In the genomic region with DNA sequence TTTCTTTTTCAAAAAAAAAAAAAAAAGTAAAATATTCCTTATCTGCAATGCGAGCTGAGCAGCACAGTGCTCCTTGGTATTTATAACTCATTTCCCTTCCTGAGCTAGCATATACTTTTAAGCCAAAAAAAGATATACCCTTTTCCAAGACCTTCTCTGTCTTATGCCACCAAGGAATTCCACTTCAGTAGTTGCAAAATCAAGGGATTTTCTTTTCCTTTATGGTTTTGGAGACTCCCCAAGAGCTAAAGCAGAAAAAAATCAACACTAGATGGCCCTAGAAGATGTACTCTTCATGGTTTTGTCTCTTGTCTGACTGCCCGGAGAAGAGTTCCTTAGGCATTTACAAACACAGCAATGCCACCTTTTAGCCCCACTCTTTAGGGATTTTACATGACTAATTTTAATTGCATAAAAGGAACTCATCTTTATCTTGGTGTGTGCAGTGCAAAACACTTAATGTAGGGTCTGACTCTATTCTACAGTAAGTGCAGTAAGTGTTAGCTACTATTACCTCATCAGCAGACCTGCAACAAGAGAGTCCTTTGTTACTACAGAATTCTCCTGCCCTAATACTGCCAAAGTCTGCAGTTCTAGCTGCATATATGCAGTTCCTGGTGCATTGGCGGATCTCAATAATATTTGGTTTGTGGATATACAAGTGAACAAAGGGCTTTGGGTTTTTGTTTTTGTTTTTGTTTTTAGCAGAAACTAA, we compare ENCODE assay signal across 12 cellular contexts.
DNase-seq lines count a peak whose midpoint lies in the region; ATAC-seq and TF ChIP-seq lines count a peak whose summit lies in the region.
"Had no signal": no experiment of that assay in that cellular context is flagged by ENCODE, and none has a peak within 500 bp of the region (broad histone marks: within the 10 kb centered on the region; RNA-seq: fewer than 3 reads in every experiment).

No MANE protein-coding gene starts in this region.

- no peak overlapping the region for H3K4me2 ChIP-seq in hepatocyte

- no peaks in the 10 kb centered on the region for H3K4me1 Mint-ChIP-seq in activated CD4-positive, alpha-beta memory T cell treated with anti-CD3 and anti-CD28 coated beads, Interleukin-2, amount 10 ng/mL, durations not matched to agents 7 days and 5 days

- H3K4me3 ChIP-seq in astrocyte of the spinal cord (ENCODE audit: low read depth, low read length) (no peak overlapping the region), hepatocyte (no peak overlapping the region), sigmoid colon (no peak overlapping the region), dorsolateral prefrontal cortex (no peak overlapping the region)
- H3K4me3 ChIP-seq: GM12878 had no signal

- H3K27ac ChIP-seq in hepatocyte = no peak overlapping the region
- H3K27ac ChIP-seq in sigmoid colon = no peak overlapping the region
- H3K27ac ChIP-seq in dorsolateral prefrontal cortex = no peak overlapping the region

- peak; percentile 55 for ATAC-seq in Right ventricle myocardium inferior
- ATAC-seq in activated CD4-positive, CD25-positive, alpha-beta regulatory T cell treated with anti-CD3 and anti-CD28 coated beads, Interleukin-2, amount 50 U/mL, for 24 hours = no peak
- ATAC-seq: GM12878 had no signal

- peaks cover 6% of the 10 kb centered on the region for H3K9me3 Mint-ChIP-seq in activated CD4-positive, alpha-beta memory T cell treated with anti-CD3 and anti-CD28 coated beads, Interleukin-2, amount 10 ng/mL, durations not matched to agents 7 days and 5 days
- H3K9me3 Mint-ChIP-seq: activated T-helper 1 cell treated with anti-CD3 and anti-CD28 coated beads, Interleukin-12 subunit alpha, Interleukin-12 subunit beta, Interleukin-2, Interleukin-4 antibody, amounts not matched to agents 30 ng/mL and 10 ng/mL and 1 ng/mL, durations not matched to agents 14 hours and 24 hours and 36 hours had no signal

- TF ChIP-seq CTCF in astrocyte of the spinal cord (IDR thresholded peaks at IDR 0.05; ENCODE audit: low read depth, low read length) (peak; percentile 20), hepatocyte (IDR thresholded peaks at IDR 0.05; ENCODE audit: poor library complexity) (peak; percentile 44), sigmoid colon (IDR thresholded peaks at IDR 0.05) (no peak), dorsolateral prefrontal cortex (IDR thresholded peaks at IDR 0.05 in 54 of 56, conservative IDR thresholded peaks at IDR 0.05 in 2 of 56; ENCODE audit: low read depth in 1 of 56, partially characterized antibody in 56 of 56) (peak in 28 of 56 donors; percentile 8 to 48 (median 28))

- no peaks in the 10 kb centered on the region for H3K36me3 Mint-ChIP-seq in activated CD4-positive, alpha-beta memory T cell treated with anti-CD3 and anti-CD28 coated beads, Interleukin-2, amount 10 ng/mL, durations not matched to agents 7 days and 5 days (ENCODE audit: low read depth)

- no peaks in the 10 kb centered on the region for H3K9me3 ChIP-seq in hepatocyte (ENCODE audit: low read depth)
- H3K9me3 ChIP-seq in sigmoid colon = no peaks in the 10 kb centered on the region

- no peak overlapping the region for H2AFZ ChIP-seq in hepatocyte

- no peak for DNase-seq in Right ventricle myocardium inferior (ENCODE audit: missing footprints)
- DNase-seq in cardiac septum (ENCODE audit: low spot score) = no peak
- DNase-seq in astrocyte of the spinal cord (ENCODE audit: low read depth, low spot score) = peak; percentile 29
- peak; percentile 12 for DNase-seq in hepatocyte (ENCODE audit: low spot score)
- DNase-seq in sigmoid colon = no peak
- DNase-seq in dorsolateral prefrontal cortex = no peak
- no peak for DNase-seq in activated CD4-positive, alpha-beta memory T cell treated with anti-CD3 and anti-CD28 coated beads, Interleukin-2, amount 10 ng/mL, durations not matched to agents 7 days and 5 days
- DNase-seq: AML-193, Kasumi-1 had no signal

- H3K4me3 Mint-ChIP-seq in activated CD4-positive, alpha-beta memory T cell treated with anti-CD3 and anti-CD28 coated beads, Interleukin-2, amount 10 ng/mL, durations not matched to agents 7 days and 5 days = no peak overlapping the region
- H3K4me3 Mint-ChIP-seq: activated T-helper 1 cell treated with anti-CD3 and anti-CD28 coated beads, Interleukin-12 subunit alpha, Interleukin-12 subunit beta, Interleukin-2, Interleukin-4 antibody, amounts not matched to agents 30 ng/mL and 10 ng/mL and 1 ng/mL, durations not matched to agents 14 hours and 24 hours and 36 hours had no signal

- no peaks in the 10 kb centered on the region for H4K20me1 ChIP-seq in hepatocyte (ENCODE audit: insufficient read depth, poor library complexity, severe bottlenecking)

- H3K27me3 Mint-ChIP-seq in activated CD4-positive, alpha-beta memory T cell treated with anti-CD3 and anti-CD28 coated beads, Interleukin-2, amount 10 ng/mL, durations not matched to agents 7 days and 5 days = no peaks in the 10 kb centered on the region

- POLR2A ChIA-PET in activated CD4-positive, alpha-beta memory T cell treated with anti-CD3 and anti-CD28 coated beads, Interleukin-2, amount 10 ng/mL, durations not matched to agents 7 days and 5 days (lab: Charles Lee) = no interaction called here

- no peak overlapping the region for H3K27ac Mint-ChIP-seq in activated CD4-positive, alpha-beta memory T cell treated with anti-CD3 and anti-CD28 coated beads, Interleukin-2, amount 10 ng/mL, durations not matched to agents 7 days and 5 days
- H3K27ac Mint-ChIP-seq: activated T-helper 1 cell treated with anti-CD3 and anti-CD28 coated beads, Interleukin-12 subunit alpha, Interleukin-12 subunit beta, Interleukin-2, Interleukin-4 antibody, amounts not matched to agents 30 ng/mL and 10 ng/mL and 1 ng/mL, durations not matched to agents 14 hours and 24 hours and 36 hours had no signal

- CTCF ChIA-PET in activated CD4-positive, alpha-beta memory T cell treated with anti-CD3 and anti-CD28 coated beads, Interleukin-2, amount 10 ng/mL, durations not matched to agents 7 days and 5 days (lab: Charles Lee) = no interaction called here

- TF ChIP-seq EP300 in sigmoid colon (IDR thresholded peaks at IDR 0.05) = no peak

- in situ Hi-C loops in astrocyte of the spinal cord (cut with HindIII; ENCODE audit: low sequenced_read_pairs) = no loop called here

- H3K4me1 ChIP-seq in hepatocyte (ENCODE audit: insufficient read depth) = no peaks in the 10 kb centered on the region
- H3K4me1 ChIP-seq in sigmoid colon = peaks cover 0 to 8% (median 2%) of the 10 kb centered on the region in 4 donors

- H3K27me3 ChIP-seq in hepatocyte = no peaks in the 10 kb centered on the region
- no peaks in the 10 kb centered on the region for H3K27me3 ChIP-seq in sigmoid colon
- H3K27me3 ChIP-seq in dorsolateral prefrontal cortex = no peaks in the 10 kb centered on the region

- no peaks in the 10 kb centered on the region for H3K79me2 ChIP-seq in hepatocyte

- intact Hi-C loops in Right ventricle myocardium inferior (cut with DNase I) (loop anchor here (10.0 kb wide), 1 partner anchor 115 kb away; no protein-coding TSS in a partner anchor), cardiac septum (cut with DNase I) (no loop called here), sigmoid colon (cut with DNase I) (no loop called here), dorsolateral prefrontal cortex (cut with DNase I) (loop anchor here in 1 of 2 donors (5.0 kb wide), 1 partner anchor 458 kb away; no protein-coding TSS in a partner anchor)

- no peak for TF ChIP-seq POLR2A in sigmoid colon (IDR thresholded peaks at IDR 0.05)

- WGBS in hepatocyte (ENCODE audit: low lambda C conversion rate, missing lambda C conversion rate) = 69% methylated on average over 3 of the region's 3 CpGs
- 63 to 69% methylated on average over 3 of the region's 3 CpGs for WGBS in sigmoid colon, 2 donors

- H3K36me3 ChIP-seq in hepatocyte (replicated peaks; ENCODE audit: insufficient read depth, low read depth) = no peaks in the 10 kb centered on the region
- no peaks in the 10 kb centered on the region for H3K36me3 ChIP-seq in sigmoid colon

- no peaks in the 10 kb centered on the region for H3K9me2 ChIP-seq in hepatocyte (replicated peaks; ENCODE audit: insufficient read depth)

Comparison
In these comparisons a context has a peak if more than half of its experiments do, and no peak if none do; other contexts are left out.
1. DNase-seq: peak in astrocyte of the spinal cord (single experiment) and hepatocyte (single experiment); none in Right ventricle myocardium inferior (single experiment), cardiac septum (single experiment), sigmoid colon (single experiment), dorsolateral prefrontal cortex (0 of 10) and activated CD4-positive, alpha-beta memory T cell treated with anti-CD3 and anti-CD28 coated beads, Interleukin-2, amount 10 ng/mL, durations not matched to agents 7 days and 5 days (single experiment).
2. CTCF ChIP-seq: peak in astrocyte of the spinal cord (single experiment) and hepatocyte (single experiment); none in sigmoid colon (0 of 4).